14 cellular contexts compared by ENCODE assay signal in the genomic region with DNA sequence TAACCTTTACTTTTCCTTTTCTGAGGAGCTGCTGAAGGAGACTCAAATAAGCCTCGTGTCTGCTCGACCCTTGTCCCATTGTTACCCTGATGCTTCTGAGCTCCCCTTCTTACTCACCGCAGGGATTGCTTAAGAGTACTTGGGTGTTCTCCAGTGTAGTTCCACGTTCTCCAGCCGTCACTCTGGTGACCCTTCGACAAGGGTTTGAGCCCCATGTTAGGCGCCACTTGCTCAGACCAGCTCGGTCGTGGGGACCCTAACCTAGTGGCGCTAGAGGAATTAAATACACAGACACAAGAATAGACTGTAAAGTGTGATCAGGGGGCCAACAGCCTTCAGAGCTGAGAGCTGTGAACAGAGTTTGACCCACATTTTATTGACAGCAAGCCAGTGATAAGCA. TPM values are rescaled to one million over a fixed set of nuclear protein-coding genes. Genes with fewer than 3 reads are reported as not detected.
DNase-seq lines count a peak whose midpoint lies in the region; ATAC-seq and TF ChIP-seq lines count a peak whose summit lies in the region.
"Had no signal": no experiment of that assay in that cellular context is flagged by ENCODE, and none has a peak within 500 bp of the region (broad histone marks: within the 10 kb centered on the region; RNA-seq: fewer than 3 reads in every experiment).

No MANE protein-coding gene starts in this region.

- peaks cover 2% of the 10 kb centered on the region for H3K27me3 Mint-ChIP-seq in GM23338 (ENCODE audit: insufficient read depth, low read depth, poor library complexity)
- H3K27me3 Mint-ChIP-seq in mesothelial cell of epicardium (ENCODE audit: low read depth): no peaks in the 10 kb centered on the region
- H3K27me3 Mint-ChIP-seq: activated naive CD8-positive, alpha-beta T cell treated with anti-CD3 and anti-CD28 coated beads, Interleukin-2, amount 10 ng/mL, durations not matched to agents 7 days and 5 days; memory B cell had no signal

- H3K4me3 ChIP-seq in GM23338: no peak overlapping the region
- H3K4me3 ChIP-seq: prostate gland, thoracic aorta had no signal

- H3K36me3 ChIP-seq in GM23338 (ENCODE audit: insufficient read depth): peaks cover 62% of the 10 kb centered on the region

- H3K9me2 ChIP-seq in GM23338 (ENCODE audit: insufficient read depth): no peaks in the 10 kb centered on the region

- H3K4me1 Mint-ChIP-seq in GM23338: no peaks in the 10 kb centered on the region
- no peaks in the 10 kb centered on the region for H3K4me1 Mint-ChIP-seq in mesothelial cell of epicardium
- H3K4me1 Mint-ChIP-seq: activated naive CD8-positive, alpha-beta T cell treated with anti-CD3 and anti-CD28 coated beads, Interleukin-2, amount 10 ng/mL, durations not matched to agents 7 days and 5 days; memory B cell had no signal

- H3K9me3 Mint-ChIP-seq in GM23338 (peaks cover 73% of the 10 kb centered on the region), mesothelial cell of epicardium (peaks cover 70% of the 10 kb centered on the region)

- no peak overlapping the region for H2AFZ ChIP-seq in GM23338

- no peak overlapping the region for H3K27ac ChIP-seq in GM23338 (ENCODE audit: low read depth)
- H3K27ac ChIP-seq: prostate gland, thoracic aorta had no signal

- no peaks in the 10 kb centered on the region; the same call in 1 of the 2 replicates for H4K20me1 ChIP-seq in GM23338 (replicated peaks; ENCODE audit: insufficient read depth)

- no peaks in the 10 kb centered on the region for H3F3A ChIP-seq in GM23338 (replicated peaks; ENCODE audit: low read depth)

- TF ChIP-seq CTCF in GM23338 (conservative IDR thresholded peaks at IDR 0.05; ENCODE audit: low read depth in 2 of 2) (no peak), mesothelial cell of epicardium (IDR thresholded peaks at IDR 0.05; ENCODE audit: unreplicated experiment) (no peak)

- H3K36me3 Mint-ChIP-seq in GM23338 (ENCODE audit: low read depth): peaks cover 98% of the 10 kb centered on the region
- peaks cover 87% of the 10 kb centered on the region for H3K36me3 Mint-ChIP-seq in mesothelial cell of epicardium

- no peaks in the 10 kb centered on the region for H3K4me1 ChIP-seq in GM23338 (ENCODE audit: insufficient read depth)
- H3K4me1 ChIP-seq: prostate gland had no signal

- no peak for ATAC-seq in GM23338

- 0 out of 2 replicates have a peak, but pooled peaks cover 4% of the 10 kb centered on the region for H3K79me2 ChIP-seq in GM23338 (replicated peaks; ENCODE audit: insufficient read depth)

- H3K27me3 ChIP-seq in GM23338 (ENCODE audit: insufficient read depth): no peaks in the 10 kb centered on the region

- H3K4me2 ChIP-seq in GM23338: no peak overlapping the region

- no peak overlapping the region for H3K4me3 Mint-ChIP-seq in GM23338
- no peak overlapping the region for H3K4me3 Mint-ChIP-seq in mesothelial cell of epicardium
- H3K4me3 Mint-ChIP-seq: activated naive CD8-positive, alpha-beta T cell treated with anti-CD3 and anti-CD28 coated beads, Interleukin-2, amount 10 ng/mL, durations not matched to agents 7 days and 5 days; memory B cell had no signal

- H3K27ac Mint-ChIP-seq in GM23338: no peak overlapping the region
- H3K27ac Mint-ChIP-seq in mesothelial cell of epicardium: no peak overlapping the region
- H3K27ac Mint-ChIP-seq: activated naive CD8-positive, alpha-beta T cell treated with anti-CD3 and anti-CD28 coated beads, Interleukin-2, amount 10 ng/mL, durations not matched to agents 7 days and 5 days; memory B cell had no signal

- DNase-seq in DMS79 treated with DMSO at 0.1 percent for 48 hours (lab: John Stamatoyannopoulos, UW) (peak; percentile 8), DMS79 (lab: John Stamatoyannopoulos, UW) (no peak), GM23338 (ENCODE audit: low spot score) (peak; percentile 58), amniotic epithelial cell (ENCODE audit: low read depth) (peak; percentile 53), iris pigment epithelial cell (ENCODE audit: low read depth) (peak; percentile 12), AG08395 (ENCODE audit: low spot score) (no peak), mesothelial cell of epicardium (ENCODE audit: low spot score in 2 of 2, unreplicated experiment in 2 of 2) (no peak)
- DNase-seq in activated CD8-positive, alpha-beta memory T cell treated with anti-CD3 and anti-CD28 coated beads, Interleukin-2, amount 50 U/mL, for 48 hours: no peak
- DNase-seq: activated naive CD8-positive, alpha-beta T cell treated with anti-CD3 and anti-CD28 coated beads, Interleukin-2, amount 10 ng/mL, durations not matched to agents 7 days and 5 days; NCI-H1436; SW 1271 had no signal

TF ChIP-seq in GM23338, 12 proteins besides CTCF, POLR2A, EP300 and RAD21 (continues in another document):
- no peak for TF ChIP-seq EZH2 (IDR thresholded peaks at IDR 0.05; ENCODE audit: low read depth, unreplicated experiment)
- TF ChIP-seq, protein P1, sequence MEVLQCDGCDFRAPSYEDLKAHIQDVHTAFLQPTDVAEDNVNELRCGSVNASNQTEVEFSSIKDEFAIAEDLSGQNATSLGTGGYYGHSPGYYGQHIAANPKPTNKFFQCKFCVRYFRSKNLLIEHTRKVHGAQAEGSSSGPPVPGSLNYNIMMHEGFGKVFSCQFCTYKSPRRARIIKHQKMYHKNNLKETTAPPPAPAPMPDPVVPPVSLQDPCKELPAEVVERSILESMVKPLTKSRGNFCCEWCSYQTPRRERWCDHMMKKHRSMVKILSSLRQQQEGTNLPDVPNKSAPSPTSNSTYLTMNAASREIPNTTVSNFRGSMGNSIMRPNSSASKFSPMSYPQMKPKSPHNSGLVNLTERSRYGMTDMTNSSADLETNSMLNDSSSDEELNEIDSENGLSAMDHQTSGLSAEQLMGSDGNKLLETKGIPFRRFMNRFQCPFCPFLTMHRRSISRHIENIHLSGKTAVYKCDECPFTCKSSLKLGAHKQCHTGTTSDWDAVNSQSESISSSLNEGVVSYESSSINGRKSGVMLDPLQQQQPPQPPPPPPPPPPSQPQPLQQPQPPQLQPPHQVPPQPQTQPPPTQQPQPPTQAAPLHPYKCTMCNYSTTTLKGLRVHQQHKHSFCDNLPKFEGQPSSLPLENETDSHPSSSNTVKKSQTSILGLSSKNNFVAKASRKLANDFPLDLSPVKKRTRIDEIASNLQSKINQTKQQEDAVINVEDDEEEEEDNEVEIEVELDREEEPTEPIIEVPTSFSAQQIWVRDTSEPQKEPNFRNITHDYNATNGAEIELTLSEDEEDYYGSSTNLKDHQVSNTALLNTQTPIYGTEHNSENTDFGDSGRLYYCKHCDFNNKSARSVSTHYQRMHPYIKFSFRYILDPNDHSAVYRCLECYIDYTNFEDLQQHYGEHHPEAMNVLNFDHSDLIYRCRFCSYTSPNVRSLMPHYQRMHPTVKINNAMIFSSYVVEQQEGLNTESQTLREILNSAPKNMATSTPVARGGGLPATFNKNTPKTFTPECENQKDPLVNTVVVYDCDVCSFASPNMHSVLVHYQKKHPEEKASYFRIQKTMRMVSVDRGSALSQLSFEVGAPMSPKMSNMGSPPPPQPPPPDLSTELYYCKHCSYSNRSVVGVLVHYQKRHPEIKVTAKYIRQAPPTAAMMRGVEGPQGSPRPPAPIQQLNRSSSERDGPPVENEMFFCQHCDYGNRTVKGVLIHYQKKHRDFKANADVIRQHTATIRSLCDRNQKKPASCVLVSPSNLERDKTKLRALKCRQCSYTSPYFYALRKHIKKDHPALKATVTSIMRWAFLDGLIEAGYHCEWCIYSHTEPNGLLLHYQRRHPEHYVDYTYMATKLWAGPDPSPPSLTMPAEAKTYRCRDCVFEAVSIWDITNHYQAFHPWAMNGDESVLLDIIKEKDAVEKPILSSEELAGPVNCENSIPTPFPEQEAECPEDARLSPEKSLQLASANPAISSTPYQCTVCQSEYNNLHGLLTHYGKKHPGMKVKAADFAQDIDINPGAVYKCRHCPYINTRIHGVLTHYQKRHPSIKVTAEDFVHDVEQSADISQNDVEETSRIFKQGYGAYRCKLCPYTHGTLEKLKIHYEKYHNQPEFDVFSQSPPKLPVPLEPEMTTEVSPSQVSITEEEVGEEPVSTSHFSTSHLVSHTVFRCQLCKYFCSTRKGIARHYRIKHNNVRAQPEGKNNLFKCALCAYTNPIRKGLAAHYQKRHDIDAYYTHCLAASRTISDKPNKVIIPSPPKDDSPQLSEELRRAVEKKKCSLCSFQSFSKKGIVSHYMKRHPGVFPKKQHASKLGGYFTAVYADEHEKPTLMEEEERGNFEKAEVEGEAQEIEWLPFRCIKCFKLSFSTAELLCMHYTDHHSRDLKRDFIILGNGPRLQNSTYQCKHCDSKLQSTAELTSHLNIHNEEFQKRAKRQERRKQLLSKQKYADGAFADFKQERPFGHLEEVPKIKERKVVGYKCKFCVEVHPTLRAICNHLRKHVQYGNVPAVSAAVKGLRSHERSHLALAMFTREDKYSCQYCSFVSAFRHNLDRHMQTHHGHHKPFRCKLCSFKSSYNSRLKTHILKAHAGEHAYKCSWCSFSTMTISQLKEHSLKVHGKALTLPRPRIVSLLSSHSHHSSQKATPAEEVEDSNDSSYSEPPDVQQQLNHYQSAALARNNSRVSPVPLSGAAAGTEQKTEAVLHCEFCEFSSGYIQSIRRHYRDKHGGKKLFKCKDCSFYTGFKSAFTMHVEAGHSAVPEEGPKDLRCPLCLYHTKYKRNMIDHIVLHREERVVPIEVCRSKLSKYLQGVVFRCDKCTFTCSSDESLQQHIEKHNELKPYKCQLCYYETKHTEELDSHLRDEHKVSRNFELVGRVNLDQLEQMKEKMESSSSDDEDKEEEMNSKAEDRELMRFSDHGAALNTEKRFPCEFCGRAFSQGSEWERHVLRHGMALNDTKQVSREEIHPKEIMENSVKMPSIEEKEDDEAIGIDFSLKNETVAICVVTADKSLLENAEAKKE (CRISPR knock-in tag; IDR thresholded peaks at IDR 0.05): no peak

RNA-seq across cellular contexts. Expression of a gene that starts 10.3 kb away (rescaled TPM):
- 34.1 and 39.4 TPM in 2 replicates for total RNA-seq in GM23338 (2014; rRNA removed; shearing (Covaris generic))
- polyA plus RNA-seq in GM23338 (2016; fragmentation: Nextera tagmentation; extraction: Ambion mirVana): 28.8 and 37.9 TPM in 2 replicates
- 16.3 to 18.0 TPM (median 18.0 TPM) in 3 replicates for total RNA-seq in mesothelial cell of epicardium

RNA-seq across cellular contexts. Expression of a gene that starts 28.8 kb away (rescaled TPM):
- 5.3 and 6.3 TPM in 2 replicates for total RNA-seq in GM23338 (2014; rRNA removed; shearing (Covaris generic))
- 4.7 and 5.3 TPM in 2 replicates for polyA plus RNA-seq in GM23338 (2016; fragmentation: Nextera tagmentation; extraction: Ambion mirVana)
- 14.2 to 16.0 TPM (median 14.2 TPM) in 3 replicates for total RNA-seq in mesothelial cell of epicardium

RNA-seq across cellular contexts. Expression of a gene that starts 37.9 kb away (rescaled TPM):
- 23.5 and 29.3 TPM in 2 replicates for total RNA-seq in GM23338 (2014; rRNA removed; shearing (Covaris generic))
- polyA plus RNA-seq in GM23338 (2016; fragmentation: Nextera tagmentation; extraction: Ambion mirVana): 20.3 and 22.1 TPM in 2 replicates
- total RNA-seq in mesothelial cell of epicardium: 26.2 to 28.8 TPM (median 26.9 TPM) in 3 replicates

Comparison
In these comparisons a context has a peak if more than half of its experiments do, and no peak if none do; other contexts are left out.
1. DNase-seq: peak in DMS79 treated with DMSO at 0.1 percent for 48 hours (single experiment), GM23338 (single experiment), amniotic epithelial cell (single experiment) and iris pigment epithelial cell (single experiment); none in DMS79 (single experiment), AG08395 (single experiment), activated CD8-positive, alpha-beta memory T cell treated with anti-CD3 and anti-CD28 coated beads, Interleukin-2, amount 50 U/mL, for 48 hours (single experiment) and mesothelial cell of epicardium (0 of 2).